Comparison of ENCODE assay signal across 18 cellular contexts in the genomic region with DNA sequence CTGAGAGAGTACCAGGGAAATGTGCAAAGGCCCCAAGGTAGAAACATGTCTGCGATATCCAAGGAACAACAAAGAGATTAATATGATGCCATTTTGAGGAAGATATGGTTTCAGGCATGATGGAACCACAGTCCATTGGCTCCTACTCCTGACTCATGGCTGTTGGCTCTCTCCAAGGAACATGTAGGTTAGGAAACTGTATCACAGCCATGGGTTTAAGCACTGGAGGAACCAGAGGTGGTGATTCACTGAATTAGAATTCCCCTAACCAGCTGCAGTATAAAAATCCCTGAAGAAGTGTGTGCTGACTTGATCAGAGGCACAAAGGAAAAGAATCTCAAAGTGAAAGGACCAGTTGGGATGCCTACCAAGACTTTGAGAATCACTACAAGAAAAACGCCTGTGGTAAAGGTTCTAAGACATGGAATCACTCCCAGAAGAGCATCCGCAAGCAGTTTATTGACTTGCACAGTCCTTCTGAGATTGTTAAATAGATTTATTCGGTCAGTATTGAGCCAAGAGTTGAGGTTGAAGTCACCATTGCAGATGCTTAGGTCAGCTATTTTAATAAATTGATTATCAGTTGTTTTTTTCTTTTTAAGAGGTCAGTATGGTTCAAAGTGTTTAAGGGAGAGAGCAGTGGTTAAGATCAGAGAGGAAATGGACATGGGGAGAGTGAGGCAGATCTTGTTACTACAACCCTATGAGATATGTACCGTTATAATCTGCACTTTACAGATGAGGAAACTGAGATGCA.
DNase-seq lines count a peak whose midpoint lies in the region; ATAC-seq and TF ChIP-seq lines count a peak whose summit lies in the region.
"Had no signal": no experiment of that assay in that cellular context is flagged by ENCODE, and none has a peak within 500 bp of the region (broad histone marks: within the 10 kb centered on the region; RNA-seq: fewer than 3 reads in every experiment).

No MANE protein-coding gene starts in this region.

- WGBS in body of pancreas, 2 donors: 82 to 85% methylated on average over 5 of the region's 5 CpGs
- whole genome bisulfite sequencing in sigmoid colon, 2 donors: 93 to 94% methylated on average over 5 of the region's 5 CpGs

- no peaks in the 10 kb centered on the region for H3K27me3 ChIP-seq in body of pancreas
- H3K27me3 ChIP-seq in sigmoid colon: no peaks in the 10 kb centered on the region
- H3K27me3 ChIP-seq: colonic mucosa had no signal

- H3K36me3 ChIP-seq in body of pancreas (replicated peaks in 1 of 2; ENCODE audit: insufficient read depth in 1 of 2, low read depth in 2 of 2) (no peaks in the 10 kb centered on the region), sigmoid colon (peaks cover 0 to 24% (median 0%) of the 10 kb centered on the region in 4 donors)
- H3K36me3 ChIP-seq: colonic mucosa, thoracic aorta had no signal

- no peak for TF ChIP-seq EP300 in sigmoid colon (IDR thresholded peaks at IDR 0.05)

- H3K4me3 ChIP-seq in fibroblast of pulmonary artery (replicated peaks; ENCODE audit: low read depth, low read length) (no peak overlapping the region), body of pancreas (no peak overlapping the region), sigmoid colon (no peak overlapping the region)
- H3K4me3 ChIP-seq: colonic mucosa, smooth muscle cell, thoracic aorta had no signal

- no peak for DNase-seq in activated T-cell treated with anti-CD3 and anti-CD28 coated beads, Interleukin-2, amount 50 U/mL, for 72 hours
- DNase-seq in activated T-cell treated with anti-CD3 and anti-CD28 coated beads, Interleukin-2, amount 50 U/mL, for 4 hours: no peak
- peak; percentile 76 for DNase-seq in fibroblast of pulmonary artery (ENCODE audit: low read depth)
- no peak for DNase-seq in body of pancreas
- no peak for DNase-seq in sigmoid colon
- DNase-seq in activated CD4-positive, alpha-beta T cell treated with anti-CD3 and anti-CD28 coated beads, Interleukin-2, amount 10 ng/mL, durations not matched to agents 24 days and 14 days: no peak
- DNase-seq: activated CD8-positive, alpha-beta T cell treated with anti-CD3 and anti-CD28 coated beads, Interleukin-2, amount 10 ng/mL, durations not matched to agents 7 days and 5 days; activated naive CD4-positive, alpha-beta T cell; colonic mucosa; NCI-H1436 treated with DMSO at 0.1 percent for 48 hours; NCI-H526 treated with DMSO at 0.1 percent for 48 hours; SHP77 had no signal

- H3K4me3 Mint-ChIP-seq in activated T-cell treated with anti-CD3 and anti-CD28 coated beads, Interleukin-2, amount 50 U/mL, for 72 hours: peak overlapping the region in 1 of 2 donors; percentile 4
- H3K4me3 Mint-ChIP-seq in activated T-cell treated with anti-CD3 and anti-CD28 coated beads, Interleukin-2, amount 50 U/mL, for 4 hours: no peak overlapping the region
- no peak overlapping the region for H3K4me3 Mint-ChIP-seq in activated T-helper 17 cell treated with anti-CD3 and anti-CD28 coated beads, Interleukin-2, amount 50 U/mL, for 72 hours
- no peak overlapping the region for H3K4me3 Mint-ChIP-seq in activated CD4-positive, alpha-beta T cell treated with anti-CD3 and anti-CD28 coated beads, Interleukin-2, amount 10 ng/mL, durations not matched to agents 24 days and 14 days
- H3K4me3 Mint-ChIP-seq: activated CD8-positive, alpha-beta T cell treated with anti-CD3 and anti-CD28 coated beads, Interleukin-2, amount 10 ng/mL, durations not matched to agents 7 days and 5 days; nephron had no signal

- H3K27me3 Mint-ChIP-seq in activated T-cell treated with anti-CD3 and anti-CD28 coated beads, Interleukin-2, amount 50 U/mL, for 72 hours (ENCODE audit: low read depth): no peaks in the 10 kb centered on the region
- no peaks in the 10 kb centered on the region for H3K27me3 Mint-ChIP-seq in activated T-cell treated with anti-CD3 and anti-CD28 coated beads, Interleukin-2, amount 50 U/mL, for 4 hours (ENCODE audit: low read depth)
- H3K27me3 Mint-ChIP-seq in activated T-helper 17 cell treated with anti-CD3 and anti-CD28 coated beads, Interleukin-2, amount 50 U/mL, for 72 hours: no peaks in the 10 kb centered on the region
- no peaks in the 10 kb centered on the region for H3K27me3 Mint-ChIP-seq in activated CD4-positive, alpha-beta T cell treated with anti-CD3 and anti-CD28 coated beads, Interleukin-2, amount 10 ng/mL, durations not matched to agents 24 days and 14 days

- H3K27ac ChIP-seq in body of pancreas (no peak overlapping the region), sigmoid colon (no peak overlapping the region)
- H3K27ac ChIP-seq: 22Rv1, colonic mucosa, thoracic aorta had no signal

- no peaks in the 10 kb centered on the region for H3K9me3 Mint-ChIP-seq in activated T-cell treated with anti-CD3 and anti-CD28 coated beads, Interleukin-2, amount 50 U/mL, for 72 hours
- no peaks in the 10 kb centered on the region for H3K9me3 Mint-ChIP-seq in activated T-cell treated with anti-CD3 and anti-CD28 coated beads, Interleukin-2, amount 50 U/mL, for 4 hours
- H3K9me3 Mint-ChIP-seq in activated T-helper 17 cell treated with anti-CD3 and anti-CD28 coated beads, Interleukin-2, amount 50 U/mL, for 72 hours: no peaks in the 10 kb centered on the region
- no peaks in the 10 kb centered on the region for H3K9me3 Mint-ChIP-seq in activated CD4-positive, alpha-beta T cell treated with anti-CD3 and anti-CD28 coated beads, Interleukin-2, amount 10 ng/mL, durations not matched to agents 24 days and 14 days
- H3K9me3 Mint-ChIP-seq: nephron had no signal

- H3K4me1 ChIP-seq in body of pancreas (no peaks in the 10 kb centered on the region), sigmoid colon (peaks cover 0 to 19% (median 14%) of the 10 kb centered on the region in 4 donors)
- H3K4me1 ChIP-seq: colonic mucosa had no signal

- H3K36me3 Mint-ChIP-seq in activated T-cell treated with anti-CD3 and anti-CD28 coated beads, Interleukin-2, amount 50 U/mL, for 72 hours (ENCODE audit: insufficient read depth in 2 of 2): no peaks in the 10 kb centered on the region
- H3K36me3 Mint-ChIP-seq in activated T-cell treated with anti-CD3 and anti-CD28 coated beads, Interleukin-2, amount 50 U/mL, for 4 hours (ENCODE audit: insufficient read depth): peaks cover 4% of the 10 kb centered on the region
- peaks cover 5% of the 10 kb centered on the region for H3K36me3 Mint-ChIP-seq in activated T-helper 17 cell treated with anti-CD3 and anti-CD28 coated beads, Interleukin-2, amount 50 U/mL, for 72 hours (ENCODE audit: low read depth)
- no peaks in the 10 kb centered on the region for H3K36me3 Mint-ChIP-seq in activated CD4-positive, alpha-beta T cell treated with anti-CD3 and anti-CD28 coated beads, Interleukin-2, amount 10 ng/mL, durations not matched to agents 24 days and 14 days (ENCODE audit: low read depth)

- TF ChIP-seq CTCF in fibroblast of pulmonary artery (IDR thresholded peaks at IDR 0.05; ENCODE audit: low read length, missing control alignments) (no peak), body of pancreas (IDR thresholded peaks at IDR 0.05) (no peak), sigmoid colon (IDR thresholded peaks at IDR 0.05) (no peak)

- H3K27ac Mint-ChIP-seq in activated T-cell treated with anti-CD3 and anti-CD28 coated beads, Interleukin-2, amount 50 U/mL, for 72 hours: peak overlapping the region; percentile 17
- no peak overlapping the region for H3K27ac Mint-ChIP-seq in activated T-helper 17 cell treated with anti-CD3 and anti-CD28 coated beads, Interleukin-2, amount 50 U/mL, for 72 hours
- no peak overlapping the region for H3K27ac Mint-ChIP-seq in activated CD4-positive, alpha-beta T cell treated with anti-CD3 and anti-CD28 coated beads, Interleukin-2, amount 10 ng/mL, durations not matched to agents 24 days and 14 days
- H3K27ac Mint-ChIP-seq: activated CD8-positive, alpha-beta T cell treated with anti-CD3 and anti-CD28 coated beads, Interleukin-2, amount 10 ng/mL, durations not matched to agents 7 days and 5 days; nephron had no signal

- intact Hi-C loops in body of pancreas (cut with DNase I): no loop called here
- intact Hi-C loops in sigmoid colon (cut with DNase I): no loop called here
- intact Hi-C loops in activated CD4-positive, alpha-beta T cell treated with anti-CD3 and anti-CD28 coated beads, Interleukin-2, amount 10 ng/mL, durations not matched to agents 24 days and 14 days (cut with micrococcal nuclease): no loop called here

- H3K9me3 ChIP-seq in body of pancreas: no peaks in the 10 kb centered on the region
- H3K9me3 ChIP-seq in sigmoid colon: no peaks in the 10 kb centered on the region
- H3K9me3 ChIP-seq: colonic mucosa, thoracic aorta had no signal

- peaks cover 7% of the 10 kb centered on the region for H3K4me1 Mint-ChIP-seq in activated T-cell treated with anti-CD3 and anti-CD28 coated beads, Interleukin-2, amount 50 U/mL, for 72 hours (ENCODE audit: low read depth)
- no peaks in the 10 kb centered on the region for H3K4me1 Mint-ChIP-seq in activated T-cell treated with anti-CD3 and anti-CD28 coated beads, Interleukin-2, amount 50 U/mL, for 4 hours (ENCODE audit: low read depth)
- H3K4me1 Mint-ChIP-seq in activated T-helper 17 cell treated with anti-CD3 and anti-CD28 coated beads, Interleukin-2, amount 50 U/mL, for 72 hours: no peaks in the 10 kb centered on the region
- H3K4me1 Mint-ChIP-seq in activated CD4-positive, alpha-beta T cell treated with anti-CD3 and anti-CD28 coated beads, Interleukin-2, amount 10 ng/mL, durations not matched to agents 24 days and 14 days: no peaks in the 10 kb centered on the region
- H3K4me1 Mint-ChIP-seq: nephron had no signal

- no peak for TF ChIP-seq POLR2A in body of pancreas (IDR thresholded peaks at IDR 0.05)
- TF ChIP-seq POLR2A in sigmoid colon (IDR thresholded peaks at IDR 0.05): no peak

- no peak for ATAC-seq in activated T-cell treated with anti-CD3 and anti-CD28 coated beads, Interleukin-2, amount 50 U/mL, for 72 hours (replicated peaks in 1 of 2)
- ATAC-seq in activated T-cell treated with anti-CD3 and anti-CD28 coated beads, Interleukin-2, amount 50 U/mL, for 4 hours: no peak
- peak; percentile 29 for ATAC-seq in activated T-helper 17 cell treated with anti-CD3 and anti-CD28 coated beads, Interleukin-2, amount 50 U/mL, for 72 hours (replicated peaks)
- no peak for ATAC-seq in HG03097 (IDR thresholded peaks at IDR 0.05; ENCODE audit: low FRiP score, unreplicated experiment)
- no peak for ATAC-seq in body of pancreas
- ATAC-seq: activated CD8-positive, alpha-beta T cell treated with anti-CD3 and anti-CD28 coated beads, Interleukin-2, amount 10 ng/mL, durations not matched to agents 7 days and 5 days had no signal
